ENCODE assay signal across 8 cellular contexts in genomic region chr2:8836979-8837794, GRCh38. TPM values are rescaled to one million over a fixed set of nuclear protein-coding genes. Genes with fewer than 3 reads are reported as not detected.
DNase-seq lines count a peak whose midpoint lies in the region; ATAC-seq and TF ChIP-seq lines count a peak whose summit lies in the region.

KIDINS220 (minus strand) TSS chr2:8837613; CDS start chr2:8827093, 10,520 bp downstream.

- TF ChIP-seq CTCF in CD4-positive, alpha-beta T cell (IDR thresholded peaks at IDR 0.05) = no peak

- peak within 1 kb of the TSS; percentile 48 for H3K27ac ChIP-seq in CD4-positive, alpha-beta T cell (ENCODE audit: low read depth, low read length)

- POLR2A ChIA-PET in CD4-positive, alpha-beta T cell (lab: Charles Lee) = interaction anchor here (1.6 kb wide), 1 partner anchor 155 kb away, joined by 5 read pairs; the partner anchor contains the start of gene ID2

- no peaks in the 10 kb centered on the region for H3K27me3 Mint-ChIP-seq in CD4-positive, alpha-beta T cell

- H3K4me3 Mint-ChIP-seq in CD4-positive, alpha-beta T cell = peak within 1 kb of the TSS; percentile 100

- H3K27me3 ChIP-seq in CD4-positive, alpha-beta T cell (ENCODE audit: control insufficient read depth, insufficient read depth, low read length) = no peaks in the 10 kb centered on the region

- peaks cover 49% of the 10 kb centered on the region for H3K4me1 Mint-ChIP-seq in CD4-positive, alpha-beta T cell (ENCODE audit: low read depth)

- H3K9me3 ChIP-seq in CD4-positive, alpha-beta T cell (ENCODE audit: control insufficient read depth, low read length) = no peaks in the 10 kb centered on the region

- ATAC-seq in CD4-positive, alpha-beta T cell (ENCODE audit: poor library complexity) = peak; percentile 96
- ATAC-seq in GM19397 (IDR thresholded peaks at IDR 0.05; ENCODE audit: unreplicated experiment) (peak; percentile 90), HG03565 (IDR thresholded peaks at IDR 0.05; ENCODE audit: unreplicated experiment) (peak; percentile 83)

- CTCF ChIA-PET in CD4-positive, alpha-beta T cell (lab: Charles Lee) = interaction anchor here (0.7 kb wide), 1 partner anchor 203 kb away, joined by 3 read pairs; no protein-coding TSS in a partner anchor

- intact Hi-C loops in CD4-positive, alpha-beta T cell (cut with DNase I, micrococcal nuclease) = loop anchor here (2.0 to 10.0 kb wide), 6 partner anchors 155 to 1975 kb away; partner anchors contain the start of genes CPSF3 (in 2 of the 2), ITGB1BP1 (in 2 of the 2), HPCAL1 (in 1 of the 2) and ID2 (in 1 of the 2)

- DNase-seq in CD4-positive, alpha-beta T cell = peak; percentile 79 to 89 (median 82)
- DNase-seq in NCI-H774 (lab: John Stamatoyannopoulos, UW) = peak; percentile 76
- DNase-seq in activated CD8-positive, alpha-beta memory T cell treated with anti-CD3 and anti-CD28 coated beads for 24 hours = peak; percentile 94
- peak; percentile 83 for DNase-seq in effector CD8-positive, alpha-beta T cell (lab: John Stamatoyannopoulos, UW)
- peak; percentile 86 to 89 for DNase-seq in lung microvascular endothelial cell (ENCODE audit: low read depth in 2 of 2)
- peak; percentile 69 to 77 (median 71) for DNase-seq in stimulated activated CD4-positive, alpha-beta T cell treated with anti-CD3 and anti-CD28 coated beads, TNF-alpha, amount 100 ng/mL, for 48 hours (ENCODE audit: low read depth in 3 of 3)

- peak within 1 kb of the TSS; percentile 84 for H3K27ac Mint-ChIP-seq in CD4-positive, alpha-beta T cell

- no peaks in the 10 kb centered on the region for H3K9me3 Mint-ChIP-seq in CD4-positive, alpha-beta T cell

- H3K36me3 Mint-ChIP-seq in CD4-positive, alpha-beta T cell (ENCODE audit: low read depth) = peaks cover 4% of the 10 kb centered on the region

RNA-seq across cellular contexts. Expression of gene KIDINS220, which starts in this region (rescaled TPM):
- 10 to 100 TPM; 29.3 to 31.4 TPM for total RNA-seq in CD4-positive, alpha-beta T cell
- 38.1 and 58.9 TPM in 2 replicates for total RNA-seq in lung microvascular endothelial cell

Comparison
In these comparisons a context has a peak if more than half of its experiments do, and no peak if none do; other contexts are left out.
1. Peak in every context shown above with its lines: DNase-seq, ATAC-seq and H3K27ac ChIP-seq.